8 cellular contexts compared by ENCODE assay signal in genomic region chr15:40439461-40440299, GRCh38. TPM values are rescaled to one million over a fixed set of nuclear protein-coding genes. Genes with fewer than 3 reads are reported as not detected.
DNase-seq lines count a peak whose midpoint lies in the region; ATAC-seq and TF ChIP-seq lines count a peak whose summit lies in the region.

No MANE protein-coding gene starts in this region.

- no peaks in the 10 kb centered on the region for H3K36me3 Mint-ChIP-seq in activated naive CD8-positive, alpha-beta T cell

- peaks cover 5% of the 10 kb centered on the region for H3K27me3 Mint-ChIP-seq in activated naive CD8-positive, alpha-beta T cell

- peak overlapping the region; percentile 80 for H3K27ac Mint-ChIP-seq in activated naive CD8-positive, alpha-beta T cell

- peaks cover 52% of the 10 kb centered on the region for H3K4me1 Mint-ChIP-seq in activated naive CD8-positive, alpha-beta T cell (ENCODE audit: low read depth)

- no peak for ATAC-seq in HG03571 (IDR thresholded peaks at IDR 0.05; ENCODE audit: unreplicated experiment)

- no peaks in the 10 kb centered on the region for H3K9me3 Mint-ChIP-seq in activated naive CD8-positive, alpha-beta T cell (ENCODE audit: low read depth)

- H3K27me3 ChIP-seq in left ventricle myocardium inferior (ENCODE audit: low read depth) (peaks cover 31% of the 10 kb centered on the region), prostate gland (replicated peaks; ENCODE audit: insufficient read depth) (no peaks in the 10 kb centered on the region)

- peaks cover 79% of the 10 kb centered on the region for H3K4me1 ChIP-seq in left ventricle myocardium inferior
- no peaks in the 10 kb centered on the region for H3K4me1 ChIP-seq in prostate gland (replicated peaks)

- H3K9me3 ChIP-seq in left ventricle myocardium inferior (replicated peaks) (no peaks in the 10 kb centered on the region), prostate gland (no peaks in the 10 kb centered on the region)

- TF ChIP-seq POLR2A in NB4 (IDR thresholded peaks at IDR 0.05; ENCODE audit: extremely low read depth, insufficient read length) = peak; percentile 19
- TF ChIP-seq POLR2A in prostate gland (IDR thresholded peaks at IDR 0.05) = no peak

- peak; percentile 1 for DNase-seq in NCI-H2196 treated with DMSO at 0.1 percent for 48 hours (lab: John Stamatoyannopoulos, UW; ENCODE audit: unreplicated experiment)
- no peak for DNase-seq in NCI-H2196 (lab: John Stamatoyannopoulos, UW; ENCODE audit: unreplicated experiment)
- peak; percentile 72 for DNase-seq in NB4 (ENCODE audit: low read depth)
- DNase-seq in left ventricle myocardium inferior = peak; percentile 42
- no peak for DNase-seq in prostate gland (ENCODE audit: low spot score)
- no peak for DNase-seq in KBM-7

- intact Hi-C loops in left ventricle myocardium inferior (cut with micrococcal nuclease) (no loop called here), prostate gland (cut with DNase I) (loop anchor here (5.0 kb wide), 1 partner anchor 128 kb away; the partner anchor contains the start of genes CCDC32 and RPUSD2)

- peak overlapping the region; percentile 54 for H3K4me3 ChIP-seq in NB4 (ENCODE audit: low read depth, low read length)
- H3K4me3 ChIP-seq in left ventricle myocardium inferior = peak overlapping the region; percentile 96
- peak overlapping the region; percentile 84 to 92 for H3K4me3 ChIP-seq in prostate gland

- in situ Hi-C loops in KBM-7 (cut with MboI; ENCODE audit: low pct_unique_long_range_greater_than_20kb, low sequenced_read_pairs) = no loop called here

- H3K36me3 ChIP-seq in left ventricle myocardium inferior (no peaks in the 10 kb centered on the region), prostate gland (no peaks in the 10 kb centered on the region)

- peak overlapping the region; percentile 95 for H3K4me3 Mint-ChIP-seq in activated naive CD8-positive, alpha-beta T cell

- H3K27ac ChIP-seq in left ventricle myocardium inferior (replicated peaks) (peak overlapping the region; percentile 84), prostate gland (no peak overlapping the region)

- 9% methylated on average over 28 of the region's 28 CpGs for WGBS in prostate gland

- no peak for TF ChIP-seq CTCF in NB4 (IDR thresholded peaks at IDR 0.05; ENCODE audit: low read depth, low read length)
- TF ChIP-seq CTCF in left ventricle myocardium inferior (IDR thresholded peaks at IDR 0.05; ENCODE audit: borderline replicate concordance) = no peak
- TF ChIP-seq CTCF in prostate gland (IDR thresholded peaks at IDR 0.05) = no peak

RNA-seq across cellular contexts. Expression of gene BAHD1, which starts 1.1 kb away (rescaled TPM):
- total RNA-seq in left ventricle myocardium inferior (17.1 TPM), prostate gland (10 to 100 TPM; 17.0 to 39.4 TPM)

RNA-seq across cellular contexts. Expression of gene CHST14, which starts 31.1 kb away (rescaled TPM):
- total RNA-seq in left ventricle myocardium inferior (8.4 TPM), prostate gland (10 to 100 TPM; 14.9 to 22.3 TPM)

RNA-seq across cellular contexts. Expression of gene IVD, which starts 34.1 kb away (rescaled TPM):
- 106 TPM for total RNA-seq in left ventricle myocardium inferior
- total RNA-seq in prostate gland = 100 to 1,000 TPM; 112 to 115 TPM

RNA-seq across cellular contexts. Expression of gene KNSTRN, which starts 57.2 kb away (rescaled TPM):
- total RNA-seq in left ventricle myocardium inferior = 9.0 TPM
- 10 to 100 TPM; 12.9 to 19.8 TPM for total RNA-seq in prostate gland

Comparison
In these comparisons a context has a peak if more than half of its experiments do, and no peak if none do; other contexts are left out.
1. DNase-seq: peak in NCI-H2196 treated with DMSO at 0.1 percent for 48 hours (single experiment), NB4 (single experiment) and left ventricle myocardium inferior (single experiment); none in NCI-H2196 (single experiment), prostate gland (single experiment) and KBM-7 (single experiment).
2. Peak in every context shown above with its lines, with median percentiles within 50 percentile points of each other: H3K4me3 ChIP-seq.